ENCODE assay signal across 1 cellular context in genomic region chr10:77348711-77349110, GRCh38.
TF ChIP-seq lines count a peak whose summit lies in the region.

No MANE protein-coding gene starts in this region.

TF ChIP-seq in IMR-90, 13 proteins besides CTCF, POLR2A, EP300 and RAD21:
- TF ChIP-seq BHLHE40 (IDR thresholded peaks at IDR 0.05; ENCODE audit: low read depth, low read length) = no peak
- TF ChIP-seq CEBPB (IDR thresholded peaks at IDR 0.05; ENCODE audit: low read depth, low read length) = no peak
- TF ChIP-seq NFE2L2 (IDR thresholded peaks at IDR 0.05; ENCODE audit: low read depth, low read length) = no peak
- no peak for TF ChIP-seq MAFK (IDR thresholded peaks at IDR 0.05; ENCODE audit: low read depth, low read length)
- TF ChIP-seq SMC3 (IDR thresholded peaks at IDR 0.05; ENCODE audit: low read depth, low read length) = no peak
- no peak for TF ChIP-seq CHD1 (IDR thresholded peaks at IDR 0.05; ENCODE audit: low read depth, low read length)
TF ChIP-seq in IMR-90: peak in this region for 0.
